Comparison of ENCODE assay signal across 9 cellular contexts in genomic region chr4:88820723-88821368, GRCh38.
DNase-seq lines count a peak whose midpoint lies in the region; ATAC-seq and TF ChIP-seq lines count a peak whose summit lies in the region.
"Had no signal": no experiment of that assay in that cellular context is flagged by ENCODE, and none has a peak within 500 bp of the region (broad histone marks: within the 10 kb centered on the region; RNA-seq: fewer than 3 reads in every experiment).

No MANE protein-coding gene starts in this region.

- peaks cover 50% of the 10 kb centered on the region for H3K4me1 Mint-ChIP-seq in CD4-positive, alpha-beta T cell (ENCODE audit: low read depth)

- peaks cover 6% of the 10 kb centered on the region for H3K36me3 Mint-ChIP-seq in CD4-positive, alpha-beta T cell (ENCODE audit: low read depth)

- H3K4me3 Mint-ChIP-seq in CD4-positive, alpha-beta T cell, result peak overlapping the region; percentile 69

- no peak overlapping the region for H3K9ac ChIP-seq in HUES64 (ENCODE audit: low read depth, low read length)
- H3K9ac ChIP-seq in neural cell (ENCODE audit: low read length), result no peak overlapping the region

- H3K4me3 ChIP-seq in HUES64 (ENCODE audit: low read length), result peak overlapping the region; percentile 11; the same call in 1 of the 2 replicates
- H3K4me3 ChIP-seq in choroid plexus epithelial cell (ENCODE audit: low read depth, low read length), result peak overlapping the region; percentile 68
- peak overlapping the region; percentile 37 for H3K4me3 ChIP-seq in neural cell (ENCODE audit: low read length)

- TF ChIP-seq CTCF in CD4-positive, alpha-beta T cell (IDR thresholded peaks at IDR 0.05), result no peak
- TF ChIP-seq CTCF in choroid plexus epithelial cell (conservative IDR thresholded peaks at IDR 0.05; ENCODE audit: low read depth, low read length) (no peak), neural cell (IDR thresholded peaks at IDR 0.05; ENCODE audit: poor library complexity, severe bottlenecking) (no peak)

- no peak overlapping the region for H3K4me2 ChIP-seq in neural cell (ENCODE audit: low read length)

- peaks cover 18% of the 10 kb centered on the region for H3K79me2 ChIP-seq in neural cell (replicated peaks; ENCODE audit: insufficient read depth, low read length)

- TF ChIP-seq RAD21 in neural cell (conservative IDR thresholded peaks at IDR 0.05), result no peak

- H3K27ac Mint-ChIP-seq in CD4-positive, alpha-beta T cell, result peak overlapping the region; percentile 33

- H2AFZ ChIP-seq in neural cell (ENCODE audit: low read depth, low read length), result no peak overlapping the region

- no peaks in the 10 kb centered on the region for H3K9me2 ChIP-seq in neural cell (ENCODE audit: insufficient read depth, low read length)

- H3K9me3 ChIP-seq in CD4-positive, alpha-beta T cell (ENCODE audit: control insufficient read depth, low read length), result no peaks in the 10 kb centered on the region
- H3K9me3 ChIP-seq in HUES64 (ENCODE audit: insufficient read depth, low read depth, low read length), result no peaks in the 10 kb centered on the region
- H3K9me3 ChIP-seq in neural cell (ENCODE audit: low read length), result no peaks in the 10 kb centered on the region

- intact Hi-C loops in CD4-positive, alpha-beta T cell (cut with DNase I, micrococcal nuclease), result loop anchor here (1.0 to 5.0 kb wide), 4 partner anchors 106 to 291 kb away; partner anchors contain the start of genes HERC3 (in 1 of the 2) and TIGD2 (in 1 of the 2)

- H3K4me1 ChIP-seq in HUES64 (ENCODE audit: insufficient read depth, low read length), result peaks cover 39% of the 10 kb centered on the region

- POLR2A ChIA-PET in CD4-positive, alpha-beta T cell (lab: Charles Lee), result interaction anchor here (3.2 kb wide), 1 partner anchor 203 kb away, joined by 14 read pairs; no protein-coding TSS in a partner anchor

- H3K27me3 ChIP-seq in CD4-positive, alpha-beta T cell (ENCODE audit: control insufficient read depth, insufficient read depth, low read length), result no peaks in the 10 kb centered on the region
- H3K27me3 ChIP-seq in HUES64 (ENCODE audit: insufficient read depth, low read length) (no peaks in the 10 kb centered on the region), neural cell (ENCODE audit: insufficient read depth, low read depth, low read length) (no peaks in the 10 kb centered on the region)

- no peaks in the 10 kb centered on the region for H3K27me3 Mint-ChIP-seq in CD4-positive, alpha-beta T cell

- H3K9me3 Mint-ChIP-seq in CD4-positive, alpha-beta T cell, result no peaks in the 10 kb centered on the region

- CTCF ChIA-PET in CD4-positive, alpha-beta T cell (lab: Charles Lee), result interaction anchor here (0.6 to 7.8 kb wide), 4 partner anchors 10 to 202 kb away, joined by 3 to 111 read pairs (median 4); no protein-coding TSS in a partner anchor

- H3K36me3 ChIP-seq in HUES64 (ENCODE audit: insufficient read depth, low read length) (no peaks in the 10 kb centered on the region), neural cell (ENCODE audit: insufficient read depth, low read length) (no peaks in the 10 kb centered on the region)

- no peak for TF ChIP-seq EP300 in neural cell (conservative IDR thresholded peaks at IDR 0.05; ENCODE audit: poor library complexity, severe bottlenecking)

- no peak for DNase-seq in CD4-positive, alpha-beta T cell
- no peak for DNase-seq in choroid plexus epithelial cell (ENCODE audit: low read depth)
- no peak for DNase-seq in HuH-7.5 (ENCODE audit: low spot score)
- DNase-seq: H7 had no signal

- no peaks in the 10 kb centered on the region for H3F3A ChIP-seq in neural cell (ENCODE audit: insufficient read depth, low read length, poor library complexity, severe bottlenecking)

- WGBS in HUES64, result 86% methylated on average over 10 of the region's 10 CpGs

- no peak for ATAC-seq in CD4-positive, alpha-beta T cell (ENCODE audit: poor library complexity)
- ATAC-seq in GM21390 (IDR thresholded peaks at IDR 0.05; ENCODE audit: unreplicated experiment), result no peak
- no peak for ATAC-seq in HG03469 (IDR thresholded peaks at IDR 0.05; ENCODE audit: unreplicated experiment)
- ATAC-seq in GM21723 (IDR thresholded peaks at IDR 0.05; ENCODE audit: unreplicated experiment), result no peak

- H3K27ac ChIP-seq in CD4-positive, alpha-beta T cell (ENCODE audit: low read depth, low read length), result no peak overlapping the region
- H3K27ac ChIP-seq in HUES64 (ENCODE audit: low read depth, low read length) (no peak overlapping the region), neural cell (ENCODE audit: low read length) (no peak overlapping the region)

- H4K20me1 ChIP-seq in neural cell (ENCODE audit: insufficient read depth), result no peaks in the 10 kb centered on the region

TF ChIP-seq in neural cell, 6 proteins besides CTCF, POLR2A, EP300 and RAD21:
- TF ChIP-seq MXI1 (conservative IDR thresholded peaks at IDR 0.05; ENCODE audit: poor library complexity, severe bottlenecking) (no peak), EZH2 (IDR thresholded peaks at IDR 0.05; ENCODE audit: borderline replicate concordance, insufficient read depth, low read length, poor library complexity, severe bottlenecking) (no peak), POLR2AphosphoS5 (IDR thresholded peaks at IDR 0.05) (no peak), REST (IDR thresholded peaks at IDR 0.05; ENCODE audit: borderline replicate concordance) (no peak), TAF1 (IDR thresholded peaks at IDR 0.05; ENCODE audit: low read depth) (no peak), SMC3 (conservative IDR thresholded peaks at IDR 0.05; ENCODE audit: poor library complexity) (no peak)

Comparison
In these comparisons a context has a peak if more than half of its experiments do, and no peak if none do; other contexts are left out.
1. H3K4me3 ChIP-seq: peak in every context shown above with its lines; median percentile 68 in choroid plexus epithelial cell; 37 in neural cell; 11 in HUES64.